Comparison of ENCODE assay signal across 19 cellular contexts in the genomic region with DNA sequence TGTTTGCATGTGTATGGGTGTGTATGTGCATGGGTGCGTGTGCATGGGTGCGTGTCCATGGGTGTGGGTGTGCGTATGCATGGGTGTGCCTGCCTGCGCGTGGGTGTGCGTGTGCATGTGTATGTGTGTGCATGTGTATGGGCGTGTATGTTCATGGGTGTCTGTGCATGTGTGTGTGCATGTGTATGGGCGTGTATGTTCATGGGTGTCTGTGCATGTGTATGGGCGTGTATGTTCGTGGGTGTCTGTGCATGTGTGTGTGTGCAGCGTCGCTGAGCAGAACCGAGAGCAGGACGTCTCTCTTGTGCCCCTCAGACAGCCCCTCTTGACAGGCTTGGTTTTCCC. TPM values are rescaled to one million over a fixed set of nuclear protein-coding genes. Genes with fewer than 3 reads are reported as not detected.
DNase-seq lines count a peak whose midpoint lies in the region.
"Had no signal": no experiment of that assay in that cellular context is flagged by ENCODE, and none has a peak within 500 bp of the region (broad histone marks: within the 10 kb centered on the region; RNA-seq: fewer than 3 reads in every experiment).

No MANE protein-coding gene starts in this region.

- no peak overlapping the region for H3K4ac ChIP-seq in neuronal stem cell (ENCODE audit: low read length)

- H4K8ac ChIP-seq in neuronal stem cell (ENCODE audit: low read depth, low read length) = no peak overlapping the region

- WGBS in HUES64 = 95% methylated on average over 14 of the region's 14 CpGs
- WGBS in neuronal stem cell (ENCODE audit: extremely low coverage in 2 of 2, insufficient read length in 2 of 2, insufficient replicate concordance in 1 of 2), 2 donors = no CpG with 5 or more reads among the region's 14 CpGs

- no peak overlapping the region for H2BK5ac ChIP-seq in neuronal stem cell (ENCODE audit: low read length)

- H3K27ac ChIP-seq in HUES64 (ENCODE audit: low read depth, low read length) (no peak overlapping the region), iPS-20b (ENCODE audit: low read length) (no peak overlapping the region), neuronal stem cell (replicated peaks; ENCODE audit: low read length) (no peak overlapping the region)
- H3K27ac ChIP-seq: dorsolateral prefrontal cortex, SJCRH30, thyroid gland had no signal

- H4K91ac ChIP-seq in neuronal stem cell (ENCODE audit: low read depth, low read length, poor library complexity) = no peak overlapping the region

- H2BK120ac ChIP-seq in neuronal stem cell (ENCODE audit: low read depth, low read length) = no peak overlapping the region

- H3K9ac ChIP-seq in HUES64 (ENCODE audit: low read depth, low read length) = no peak overlapping the region
- H3K9ac ChIP-seq in iPS-20b (ENCODE audit: low read depth, low read length) = no peak overlapping the region; the same call in 1 of the 2 replicates
- H3K9ac ChIP-seq in neuronal stem cell (ENCODE audit: low read depth, low read length, poor library complexity) = peak overlapping the region; percentile 88

- H2AFZ ChIP-seq in neuronal stem cell (ENCODE audit: low read length) = no peak overlapping the region

- H3K36me3 ChIP-seq in HUES64 (ENCODE audit: insufficient read depth, low read length) = no peaks in the 10 kb centered on the region
- no peaks in the 10 kb centered on the region for H3K36me3 ChIP-seq in iPS-20b (ENCODE audit: insufficient read depth, low read depth, low read length)
- no peaks in the 10 kb centered on the region for H3K36me3 ChIP-seq in neuronal stem cell (replicated peaks in 1 of 2; ENCODE audit: control insufficient read depth in 2 of 2, insufficient read depth in 2 of 2, low read length in 2 of 2)
- H3K36me3 ChIP-seq: BE2C, SJCRH30, thyroid gland had no signal

- peak overlapping the region; percentile 69 for H2BK12ac ChIP-seq in neuronal stem cell (ENCODE audit: low read length)

- DNase-seq in Daoy (ENCODE audit: low read depth) (peak; percentile 1), neuronal stem cell (ENCODE audit: low spot score) (no peak), T-helper 1 cell (no peak), NCI-H2227 (lab: John Stamatoyannopoulos, UW; ENCODE audit: unreplicated experiment) (no peak), HuH-7.5 (ENCODE audit: low spot score) (no peak)
- DNase-seq: hypothalamus, kidney glomerular epithelial cell, NCI-H1417 treated with DMSO at 0.1 percent for 48 hours, SJCRH30 had no signal

- peaks cover 28% of the 10 kb centered on the region for H3K27me3 ChIP-seq in HUES64 (ENCODE audit: insufficient read depth, low read length)
- peaks cover 28% of the 10 kb centered on the region for H3K27me3 ChIP-seq in iPS-20b (ENCODE audit: insufficient read depth, low read length)
- H3K27me3 ChIP-seq in neuronal stem cell (ENCODE audit: control insufficient read depth in 3 of 3, insufficient read depth in 3 of 3, low read depth in 1 of 3, low read length in 3 of 3) = peaks cover 3 to 49% (median 17%) of the 10 kb centered on the region in 3 experiments
- H3K27me3 ChIP-seq: BE2C, SJCRH30 had no signal

- H3K23ac ChIP-seq in neuronal stem cell (ENCODE audit: low read depth, low read length, poor library complexity) = peak overlapping the region; percentile 1

- peak overlapping the region; percentile 85 for H2BK15ac ChIP-seq in neuronal stem cell (ENCODE audit: low read length)

- H3K4me3 ChIP-seq in HUES64 (ENCODE audit: low read length) (peak overlapping the region; percentile 56; the same call in 1 of the 2 replicates), iPS-20b (ENCODE audit: low read length) (peak overlapping the region; percentile 71; the same call in 1 of the 2 replicates), neuronal stem cell (ENCODE audit: low read length in 2 of 2) (peak overlapping the region in 1 of 2 donors; percentile 77)
- H3K4me3 ChIP-seq: dorsolateral prefrontal cortex, SJCRH30, thyroid gland had no signal

- H3K4me2 ChIP-seq in neuronal stem cell (ENCODE audit: insufficient read depth, low read length, poor library complexity, severe bottlenecking) = no peak overlapping the region

- H3K9me3 ChIP-seq in HUES64 (ENCODE audit: insufficient read depth, low read depth, low read length) (no peaks in the 10 kb centered on the region), iPS-20b (ENCODE audit: insufficient read depth, low read depth, low read length) (no peaks in the 10 kb centered on the region), neuronal stem cell (replicated peaks in 1 of 2; ENCODE audit: control insufficient read depth in 2 of 2, insufficient read depth in 1 of 2, low read depth in 1 of 2, low read length in 2 of 2) (peaks cover 0 to 3% of the 10 kb centered on the region in 2 donors)
- H3K9me3 ChIP-seq: BE2C, thyroid gland had no signal

- H3K14ac ChIP-seq in neuronal stem cell (ENCODE audit: low read length) = peak overlapping the region; percentile 11

- H2AK5ac ChIP-seq in neuronal stem cell (ENCODE audit: low read depth, low read length) = peak overlapping the region; percentile 30

- H3K79me1 ChIP-seq in neuronal stem cell (ENCODE audit: low read depth, low read length) = no peaks in the 10 kb centered on the region

- peak overlapping the region; percentile 97 for H3K18ac ChIP-seq in neuronal stem cell (ENCODE audit: low read length)

- H3K4me1 ChIP-seq in HUES64 (ENCODE audit: insufficient read depth, low read length) (no peaks in the 10 kb centered on the region), iPS-20b (ENCODE audit: insufficient read depth, low read length) (no peaks in the 10 kb centered on the region), neuronal stem cell (ENCODE audit: control insufficient read depth in 2 of 2, insufficient read depth in 1 of 2, low read depth in 1 of 2, low read length in 2 of 2) (peaks cover 0 to 20% of the 10 kb centered on the region in 2 donors)
- H3K4me1 ChIP-seq: SJCRH30 had no signal

RNA-seq across cellular contexts. Expression of gene IL17REL, which starts 13.9 kb away (rescaled TPM):
- total RNA-seq in Daoy (2014; rRNA removed; shearing (Covaris generic)) = not detected in 2 replicates
- polyA plus RNA-seq in HUES64 (2013, experiment 1 of 2) = not detected
- polyA plus RNA-seq in HUES64 (2013, experiment 2 of 2) = 0.06 TPM
- 0.07 TPM for polyA plus RNA-seq in neuronal stem cell (2013, experiment 1 of 2)
- 0.07 TPM for polyA plus RNA-seq in neuronal stem cell (2013, experiment 2 of 2)
- total RNA-seq: SJCRH30, T-helper 17 cell, thyroid gland had no signal
- polyA plus RNA-seq: esophagus had no signal

RNA-seq across cellular contexts. Expression of gene PIM3, which starts 38.1 kb away (rescaled TPM):
- total RNA-seq in Daoy (2014; rRNA removed; shearing (Covaris generic)) = 73.1 and 87.7 TPM in 2 replicates
- 12.5 TPM for polyA plus RNA-seq in HUES64 (2013, experiment 1 of 2)
- polyA plus RNA-seq in HUES64 (2013, experiment 2 of 2) = 14.9 TPM
- polyA plus RNA-seq in neuronal stem cell (2013, experiment 1 of 2) = 38.0 TPM
- 37.0 TPM for polyA plus RNA-seq in neuronal stem cell (2013, experiment 2 of 2)

RNA-seq across cellular contexts. Expression of gene TTLL8, which starts 59.4 kb away (rescaled TPM):
- not detected in 2 replicates for total RNA-seq in Daoy (2014; rRNA removed; shearing (Covaris generic))
- polyA plus RNA-seq in HUES64 (2013, experiment 1 of 2) = not detected
- not detected for polyA plus RNA-seq in HUES64 (2013, experiment 2 of 2)
- polyA plus RNA-seq in neuronal stem cell (2013, experiment 1 of 2) = 0.06 TPM
- 0.01 TPM for polyA plus RNA-seq in neuronal stem cell (2013, experiment 2 of 2)
- total RNA-seq: frontal cortex, HT-29, SJCRH30, T-helper 17 cell, thyroid gland had no signal
- polyA plus RNA-seq: adipose tissue, esophagus had no signal
